1 cellular context compared by ENCODE assay signal in genomic region chr19:44164327-44164672, GRCh38.
TF ChIP-seq lines count a peak whose summit lies in the region.

No MANE protein-coding gene starts in this region.

TF ChIP-seq in GM12878, 131 proteins besides CTCF, POLR2A, EP300 and RAD21:
- TF ChIP-seq YBX1 (IDR thresholded peaks at IDR 0.05) (no peak), BMI1 (IDR thresholded peaks at IDR 0.05; ENCODE audit: borderline replicate concordance) (no peak), MAX (IDR thresholded peaks at IDR 0.05; ENCODE audit: low read depth, low read length) (no peak), ZNF207 (IDR thresholded peaks at IDR 0.05; ENCODE audit: borderline replicate concordance) (no peak), LARP7 (IDR thresholded peaks at IDR 0.05) (no peak), CEBPB (IDR thresholded peaks at IDR 0.05; ENCODE audit: borderline replicate concordance in 1 of 2, low read depth in 2 of 2, low read length in 2 of 2) (no peak), MEF2A (IDR thresholded peaks at IDR 0.05; ENCODE audit: insufficient read depth, low read depth, low read length) (no peak), ZSCAN29 (IDR thresholded peaks at IDR 0.05) (no peak), REST (IDR thresholded peaks at IDR 0.05; ENCODE audit: low read depth, low read length) (no peak), SMAD5 (IDR thresholded peaks at IDR 0.05; ENCODE audit: low read depth) (no peak), BACH1 (IDR thresholded peaks at IDR 0.05; ENCODE audit: borderline replicate concordance) (no peak)
- TF ChIP-seq, protein P1, sequence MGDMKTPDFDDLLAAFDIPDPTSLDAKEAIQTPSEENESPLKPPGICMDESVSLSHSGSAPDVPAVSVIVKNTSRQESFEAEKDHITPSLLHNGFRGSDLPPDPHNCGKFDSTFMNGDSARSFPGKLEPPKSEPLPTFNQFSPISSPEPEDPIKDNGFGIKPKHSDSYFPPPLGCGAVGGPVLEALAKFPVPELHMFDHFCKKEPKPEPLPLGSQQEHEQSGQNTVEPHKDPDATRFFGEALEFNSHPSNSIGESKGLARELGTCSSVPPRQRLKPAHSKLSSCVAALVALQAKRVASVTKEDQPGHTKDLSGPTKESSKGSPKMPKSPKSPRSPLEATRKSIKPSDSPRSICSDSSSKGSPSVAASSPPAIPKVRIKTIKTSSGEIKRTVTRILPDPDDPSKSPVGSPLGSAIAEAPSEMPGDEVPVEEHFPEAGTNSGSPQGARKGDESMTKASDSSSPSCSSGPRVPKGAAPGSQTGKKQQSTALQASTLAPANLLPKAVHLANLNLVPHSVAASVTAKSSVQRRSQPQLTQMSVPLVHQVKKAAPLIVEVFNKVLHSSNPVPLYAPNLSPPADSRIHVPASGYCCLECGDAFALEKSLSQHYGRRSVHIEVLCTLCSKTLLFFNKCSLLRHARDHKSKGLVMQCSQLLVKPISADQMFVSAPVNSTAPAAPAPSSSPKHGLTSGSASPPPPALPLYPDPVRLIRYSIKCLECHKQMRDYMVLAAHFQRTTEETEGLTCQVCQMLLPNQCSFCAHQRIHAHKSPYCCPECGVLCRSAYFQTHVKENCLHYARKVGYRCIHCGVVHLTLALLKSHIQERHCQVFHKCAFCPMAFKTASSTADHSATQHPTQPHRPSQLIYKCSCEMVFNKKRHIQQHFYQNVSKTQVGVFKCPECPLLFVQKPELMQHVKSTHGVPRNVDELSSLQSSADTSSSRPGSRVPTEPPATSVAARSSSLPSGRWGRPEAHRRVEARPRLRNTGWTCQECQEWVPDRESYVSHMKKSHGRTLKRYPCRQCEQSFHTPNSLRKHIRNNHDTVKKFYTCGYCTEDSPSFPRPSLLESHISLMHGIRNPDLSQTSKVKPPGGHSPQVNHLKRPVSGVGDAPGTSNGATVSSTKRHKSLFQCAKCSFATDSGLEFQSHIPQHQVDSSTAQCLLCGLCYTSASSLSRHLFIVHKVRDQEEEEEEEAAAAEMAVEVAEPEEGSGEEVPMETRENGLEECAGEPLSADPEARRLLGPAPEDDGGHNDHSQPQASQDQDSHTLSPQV (IDR thresholded peaks at IDR 0.05): no peak
- TF ChIP-seq, protein P2, sequence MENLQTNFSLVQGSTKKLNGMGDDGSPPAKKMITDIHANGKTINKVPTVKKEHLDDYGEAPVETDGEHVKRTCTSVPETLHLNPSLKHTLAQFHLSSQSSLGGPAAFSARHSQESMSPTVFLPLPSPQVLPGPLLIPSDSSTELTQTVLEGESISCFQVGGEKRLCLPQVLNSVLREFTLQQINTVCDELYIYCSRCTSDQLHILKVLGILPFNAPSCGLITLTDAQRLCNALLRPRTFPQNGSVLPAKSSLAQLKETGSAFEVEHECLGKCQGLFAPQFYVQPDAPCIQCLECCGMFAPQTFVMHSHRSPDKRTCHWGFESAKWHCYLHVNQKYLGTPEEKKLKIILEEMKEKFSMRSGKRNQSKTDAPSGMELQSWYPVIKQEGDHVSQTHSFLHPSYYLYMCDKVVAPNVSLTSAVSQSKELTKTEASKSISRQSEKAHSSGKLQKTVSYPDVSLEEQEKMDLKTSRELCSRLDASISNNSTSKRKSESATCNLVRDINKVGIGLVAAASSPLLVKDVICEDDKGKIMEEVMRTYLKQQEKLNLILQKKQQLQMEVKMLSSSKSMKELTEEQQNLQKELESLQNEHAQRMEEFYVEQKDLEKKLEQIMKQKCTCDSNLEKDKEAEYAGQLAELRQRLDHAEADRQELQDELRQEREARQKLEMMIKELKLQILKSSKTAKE (IDR thresholded peaks at IDR 0.05; ENCODE audit: low read depth, poor library complexity, severe bottlenecking): no peak
